In the genomic region with DNA sequence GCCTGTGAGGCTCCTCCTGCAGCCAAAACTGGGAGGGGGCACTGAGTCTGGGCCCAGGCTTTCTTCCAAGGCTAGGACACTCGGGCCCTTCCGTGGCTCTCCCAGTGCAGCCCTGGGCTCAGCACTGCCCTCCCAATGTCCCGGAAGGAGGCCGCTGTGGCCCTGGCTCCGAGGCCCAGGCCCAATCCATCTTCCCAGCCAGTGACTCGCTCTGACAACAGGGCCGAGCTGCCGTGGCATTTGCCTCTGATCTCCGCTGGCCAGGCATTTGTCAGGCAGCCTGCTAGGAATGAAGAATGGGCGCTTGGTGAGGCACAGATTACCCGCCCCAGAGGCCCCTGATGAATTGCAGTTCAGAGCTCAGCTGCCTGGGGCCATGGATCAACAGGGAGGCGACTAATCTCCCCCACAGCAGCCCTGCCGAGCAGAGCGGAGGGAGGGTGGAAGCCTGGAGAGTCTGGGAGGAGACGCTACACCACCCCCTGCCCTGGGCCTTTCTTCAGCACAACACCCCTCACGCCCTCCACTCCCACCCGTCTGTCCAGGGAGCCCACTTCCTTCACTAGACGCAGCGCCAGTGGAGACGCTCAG, we compare ENCODE assay signal across 8 cellular contexts. TPM values are rescaled to one million over a fixed set of nuclear protein-coding genes. Genes with fewer than 3 reads are reported as not detected.
DNase-seq lines count a peak whose midpoint lies in the region; ATAC-seq and TF ChIP-seq lines count a peak whose summit lies in the region.

No MANE protein-coding gene starts in this region.

- DNase-seq in COLO668 (lab: John Stamatoyannopoulos, UW; ENCODE audit: unreplicated experiment) (peak; percentile 57), M059J (ENCODE audit: low read depth) (peak; percentile 68), naive B cell (no peak), mammary epithelial cell (no peak), caudate nucleus (lab: John Stamatoyannopoulos, UW) (no peak), COLO829 (ENCODE audit: low spot score) (no peak)
- no peak for DNase-seq in central memory CD8-positive, alpha-beta T cell (ENCODE audit: low spot score in 2 of 2)

- in situ Hi-C loops in mammary epithelial cell (cut with MboI; ENCODE audit: low sequenced_read_pairs in 2 of 2), result no loop called here

- H3K4me2 ChIP-seq in mammary epithelial cell (ENCODE audit: insufficient read depth, low read depth, low read length), result no peak overlapping the region

- no peak overlapping the region for H3K9ac ChIP-seq in mammary epithelial cell (ENCODE audit: insufficient read depth, low read length)

- H3K27me3 Mint-ChIP-seq in central memory CD8-positive, alpha-beta T cell, result peaks cover 1% of the 10 kb centered on the region
- peaks cover 0 to 8% (median under 1%) of the 10 kb centered on the region in 3 donors for H3K27me3 Mint-ChIP-seq in naive B cell

- H3K4me1 Mint-ChIP-seq in central memory CD8-positive, alpha-beta T cell, result peaks cover 50% of the 10 kb centered on the region
- H3K4me1 Mint-ChIP-seq in naive B cell, result peaks cover 51 to 70% (median 59%) of the 10 kb centered on the region in 3 donors

- WGBS in mammary epithelial cell (ENCODE audit: low coverage, missing lambda C conversion rate), result 91% methylated on average over 15 of the region's 20 CpGs

- CTCF ChIA-PET in mammary epithelial cell (lab: Charles Lee; ENCODE audit: low non-redundant PET), result interaction anchor here (0.6 to 2.0 kb wide), 2 partner anchors 390 to 392 kb away, joined by 15 to 35 read pairs; no protein-coding TSS in a partner anchor

- dilution Hi-C loops in mammary epithelial cell (cut with HindIII; ENCODE audit: low sequenced_read_pairs), result no loop called here

- H3K27ac ChIP-seq in mammary epithelial cell (ENCODE audit: insufficient read depth, low read depth, low read length), result no peak overlapping the region
- no peak overlapping the region for H3K27ac ChIP-seq in caudate nucleus (ENCODE audit: low read depth, low read length)

- no peak overlapping the region for H3K4me3 ChIP-seq in mammary epithelial cell (replicated peaks in 1 of 3; ENCODE audit: insufficient read depth in 1 of 3, low read depth in 2 of 3, low read length in 3 of 3)

- no peaks in the 10 kb centered on the region for H3K27me3 ChIP-seq in mammary epithelial cell (ENCODE audit: insufficient read depth, low read length)

- TF ChIP-seq CTCF in mammary epithelial cell (conservative IDR thresholded peaks at IDR 0.05 in 1 of 2, IDR thresholded peaks at IDR 0.05 in 1 of 2; ENCODE audit: extremely low read depth in 1 of 2, insufficient read depth in 1 of 2, low read depth in 1 of 2, low read length in 2 of 2), result no peak

- H4K20me1 ChIP-seq in mammary epithelial cell (ENCODE audit: insufficient read depth, low read length), result no peaks in the 10 kb centered on the region

- no TSS peak for BruUV-seq in mammary epithelial cell (replicated peaks; lab: Mats Ljungman, UMichigan)

- no peaks in the 10 kb centered on the region for H3K36me3 ChIP-seq in mammary epithelial cell (ENCODE audit: insufficient read depth, low read length)

- H3K79me2 ChIP-seq in mammary epithelial cell (ENCODE audit: insufficient read depth, low read length), result no peaks in the 10 kb centered on the region

- no peaks in the 10 kb centered on the region for H3K9me3 Mint-ChIP-seq in central memory CD8-positive, alpha-beta T cell
- H3K9me3 Mint-ChIP-seq in naive B cell, result no peaks in the 10 kb centered on the region

- H3K4me1 ChIP-seq in mammary epithelial cell (ENCODE audit: insufficient read depth, low read length), result peaks cover 10% of the 10 kb centered on the region

- ATAC-seq in central memory CD8-positive, alpha-beta T cell (replicated peaks; ENCODE audit: extremely low read depth, poor library complexity, severe bottlenecking), result no peak
- ATAC-seq in naive B cell (ENCODE audit: low read depth in 2 of 2) (no peak), GM21367 (IDR thresholded peaks at IDR 0.05; ENCODE audit: unreplicated experiment) (no peak)

- no peaks in the 10 kb centered on the region for H3K9me3 ChIP-seq in mammary epithelial cell (replicated peaks; ENCODE audit: insufficient read depth, low read length)

- H3K4me3 Mint-ChIP-seq in central memory CD8-positive, alpha-beta T cell, result peak overlapping the region; percentile 66
- H3K4me3 Mint-ChIP-seq in naive B cell, result peak overlapping the region; percentile 63 to 92 (median 88)

- H3K27ac Mint-ChIP-seq in central memory CD8-positive, alpha-beta T cell (ENCODE audit: low read depth), result peak overlapping the region; percentile 86
- peak overlapping the region; percentile 99 to 100 (median 100) for H3K27ac Mint-ChIP-seq in naive B cell

- peaks cover 6% of the 10 kb centered on the region for H3K36me3 Mint-ChIP-seq in central memory CD8-positive, alpha-beta T cell (ENCODE audit: insufficient read depth)
- H3K36me3 Mint-ChIP-seq in naive B cell, result no peaks in the 10 kb centered on the region

- no peak overlapping the region for H2AFZ ChIP-seq in mammary epithelial cell (ENCODE audit: low read depth, low read length)

- intact Hi-C loops in mammary epithelial cell (cut with micrococcal nuclease), result loop anchor here (5.0 to 10.0 kb wide), 2 partner anchors 479 to 584 kb away; a partner anchor contains a TSS

RNA-seq across cellular contexts. Expression of a gene that starts 8.3 kb away (rescaled TPM):
- total RNA-seq in M059J (2014; rRNA removed; shearing (Covaris generic)), result not detected in 2 replicates
- polyA plus RNA-seq in naive B cell (ENCODE audit: low read depth in 6 of 6), result 1 to 10 TPM in 1 of 6 donors, under 1 TPM in 2, not detected in 3; 0.74 to 4.0 (median 0.75) TPM
- total RNA-seq in mammary epithelial cell, result not detected
- 0.11 TPM for polyA plus RNA-seq in mammary epithelial cell
- not detected for polyA minus RNA-seq in mammary epithelial cell

RNA-seq across cellular contexts. Expression of a gene that starts 19.2 kb away (rescaled TPM):
- not detected in 2 replicates for total RNA-seq in M059J (2014; rRNA removed; shearing (Covaris generic))
- polyA plus RNA-seq in naive B cell (ENCODE audit: low read depth in 6 of 6), result under 1 TPM in 3 of 6 donors, not detected in 3; 0.03 to 0.25 (median 0.11) TPM
- not detected for total RNA-seq in mammary epithelial cell
- polyA plus RNA-seq in mammary epithelial cell, result 0.01 TPM
- not detected for polyA minus RNA-seq in mammary epithelial cell

Comparison
In these comparisons a context has a peak if more than half of its experiments do, and no peak if none do; other contexts are left out.
1. DNase-seq: peak in COLO668 (single experiment) and M059J (single experiment); none in central memory CD8-positive, alpha-beta T cell (0 of 2), naive B cell (single experiment), mammary epithelial cell (single experiment), caudate nucleus (0 of 61) and COLO829 (single experiment).